Comparison of ENCODE assay signal across 5 cellular contexts in genomic region chr9:93415176-93415690, GRCh38.
"Had no signal": no experiment of that assay in that cellular context is flagged by ENCODE, and none has a peak within 500 bp of the region (broad histone marks: within the 10 kb centered on the region; RNA-seq: fewer than 3 reads in every experiment).

No MANE protein-coding gene starts in this region.

- H3K4me3 Mint-ChIP-seq: GM23338, H9 had no signal

- DNase-seq: H9, HCEC 1CT, IMR-90, KG1 had no signal

- H3K4me1 Mint-ChIP-seq: GM23338 had no signal

- H3K27ac Mint-ChIP-seq: GM23338, H9 had no signal
